In the genomic region with DNA sequence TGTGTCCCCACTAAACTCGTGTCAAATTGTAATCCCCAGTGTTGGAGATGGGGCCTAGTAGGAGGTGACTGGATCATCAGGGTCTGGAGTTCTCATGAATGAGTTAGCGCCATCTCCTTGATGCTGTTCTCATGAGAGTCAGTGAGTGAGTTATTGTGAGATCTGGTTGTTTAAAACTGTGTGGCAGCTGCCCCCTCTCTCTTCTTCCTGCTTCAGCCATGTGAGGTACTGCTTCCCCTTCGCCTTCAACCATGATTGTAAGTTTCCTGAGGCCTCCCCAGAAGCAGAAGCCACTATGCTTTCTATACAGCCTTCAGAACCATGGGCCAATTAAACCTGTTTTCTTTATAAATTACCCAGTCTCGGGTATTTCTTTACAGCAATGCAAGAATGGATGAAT, we compare ENCODE assay signal across 16 cellular contexts. TPM values are rescaled to one million over a fixed set of nuclear protein-coding genes. Genes with fewer than 3 reads are reported as not detected.
A peak's percentile ranks its signal among the peaks of the same experiment; 100 is the strongest.
DNase-seq lines count a peak whose midpoint lies in the region; ATAC-seq and TF ChIP-seq lines count a peak whose summit lies in the region.
"Had no signal": no experiment of that assay in that cellular context is flagged by ENCODE, and none has a peak within 500 bp of the region (broad histone marks: within the 10 kb centered on the region; RNA-seq: fewer than 3 reads in every experiment).

No MANE protein-coding gene starts in this region.

- H3K4me3 ChIP-seq in upper lobe of left lung (no peak overlapping the region), gastrocnemius medialis (no peak overlapping the region)
- H3K4me3 ChIP-seq: MG63, transverse colon had no signal

- no peak overlapping the region for H3K4me3 Mint-ChIP-seq in H9
- H3K4me3 Mint-ChIP-seq in stimulated activated naive B cell treated with anti-CD40 and anti-IgM and Interleukin-4, amounts not matched to agents 10 μg/mL and 1 μg/mL and 100 μg/mL, for 72 hours = peak overlapping the region; percentile 49 to 57
- H3K4me3 Mint-ChIP-seq: effector memory CD8-positive, alpha-beta T cell; nephron had no signal

- H3K56ac ChIP-seq in H9 (ENCODE audit: insufficient read length, low read depth, low read length) = no peak overlapping the region

- H3K27me3 Mint-ChIP-seq in H9 (ENCODE audit: low read depth) = no peaks in the 10 kb centered on the region
- H3K27me3 Mint-ChIP-seq in stimulated activated naive B cell treated with anti-CD40 and anti-IgM and Interleukin-4, amounts not matched to agents 10 μg/mL and 1 μg/mL and 100 μg/mL, for 72 hours = no peaks in the 10 kb centered on the region
- H3K27me3 Mint-ChIP-seq: effector memory CD8-positive, alpha-beta T cell had no signal

- H3K23ac ChIP-seq in H9 (ENCODE audit: insufficient read length, low read depth, low read length) = no peak overlapping the region

- H2BK15ac ChIP-seq in H9 (ENCODE audit: low read depth, low read length) = no peak overlapping the region

- no peak overlapping the region for H3K9ac ChIP-seq in H9 (ENCODE audit: extremely low read depth, insufficient read length, low read length)

- H3K23me2 ChIP-seq in H9 (ENCODE audit: insufficient read length, low read depth, low read length, poor library complexity, severe bottlenecking) = no peaks in the 10 kb centered on the region

- no peaks in the 10 kb centered on the region for H3K36me3 Mint-ChIP-seq in H9 (ENCODE audit: insufficient read depth in 1 of 3, low read depth in 3 of 3)
- peaks cover 32 to 48% of the 10 kb centered on the region in 2 donors for H3K36me3 Mint-ChIP-seq in stimulated activated naive B cell treated with anti-CD40 and anti-IgM and Interleukin-4, amounts not matched to agents 10 μg/mL and 1 μg/mL and 100 μg/mL, for 72 hours

- DNase-seq in NOMO-1 treated with DMSO at 0.1 percent for 48 hours (lab: John Stamatoyannopoulos, UW; ENCODE audit: unreplicated experiment) (peak; percentile 6), NOMO-1 (lab: John Stamatoyannopoulos, UW; ENCODE audit: unreplicated experiment in 2 of 2) (no peak), H9 (no peak), DMS79 treated with DMSO at 0.1 percent for 48 hours (lab: John Stamatoyannopoulos, UW) (no peak), upper lobe of left lung (no peak), gastrocnemius medialis (no peak)
- DNase-seq in stimulated activated naive B cell treated with anti-CD40 and anti-IgM and Interleukin-4, amounts not matched to agents 10 μg/mL and 1 μg/mL and 100 μg/mL, for 72 hours = no peak
- DNase-seq: activated CD4-positive, alpha-beta T cell treated with anti-CD3 and anti-CD28 coated beads, Interleukin-2, amount 50 U/mL, for 48 hours; activated naive CD4-positive, alpha-beta T cell; effector memory CD8-positive, alpha-beta T cell; MG63; NCI-H446 treated with DMSO at 0.1 percent for 48 hours; T1000; transverse colon had no signal

- H3K79me2 ChIP-seq in H9 (ENCODE audit: insufficient read depth, low read length) = no peaks in the 10 kb centered on the region

- H3K4me1 ChIP-seq in H9 (ENCODE audit: insufficient read depth, low read length) (0 out of 2 replicates have a peak, but pooled peaks cover 3% of the 10 kb centered on the region), upper lobe of left lung (no peaks in the 10 kb centered on the region), gastrocnemius medialis (no peaks in the 10 kb centered on the region)

- peak overlapping the region in 2 of 3 experiments; percentile 16 to 54; a peak in 3 of 7 replicates for H3K27ac Mint-ChIP-seq in H9
- peak overlapping the region; percentile 88 for H3K27ac Mint-ChIP-seq in stimulated activated naive B cell treated with anti-CD40 and anti-IgM and Interleukin-4, amounts not matched to agents 10 μg/mL and 1 μg/mL and 100 μg/mL, for 72 hours
- H3K27ac Mint-ChIP-seq: effector memory CD8-positive, alpha-beta T cell; nephron had no signal

- TF ChIP-seq CTCF in H9 (conservative IDR thresholded peaks at IDR 0.05) = no peak
- no peak for TF ChIP-seq CTCF in upper lobe of left lung (IDR thresholded peaks at IDR 0.05)
- TF ChIP-seq CTCF in gastrocnemius medialis (IDR thresholded peaks at IDR 0.05 in 4 of 5, conservative IDR thresholded peaks at IDR 0.05 in 1 of 5) = no peak

- H2AFZ ChIP-seq in H9 (ENCODE audit: low read length) = no peak overlapping the region

- no peak overlapping the region for H2BK12ac ChIP-seq in H9 (ENCODE audit: insufficient read length, low read depth, low read length)

- H3K4me2 ChIP-seq in H9 (ENCODE audit: insufficient read depth, insufficient read length, low read length) = no peak overlapping the region

- in situ Hi-C loops in gastrocnemius medialis (cut with MboI; ENCODE audit: low sequenced_read_pairs in 4 of 4) = loop anchor here in 1 of 4 donors (25.0 kb wide), 1 partner anchor 825 kb away; no protein-coding TSS in a partner anchor

- peaks cover 9 to 12% of the 10 kb centered on the region in 2 experiments for H3K4me1 Mint-ChIP-seq in H9
- H3K4me1 Mint-ChIP-seq in stimulated activated naive B cell treated with anti-CD40 and anti-IgM and Interleukin-4, amounts not matched to agents 10 μg/mL and 1 μg/mL and 100 μg/mL, for 72 hours = peaks cover 36 to 70% of the 10 kb centered on the region in 2 donors
- H3K4me1 Mint-ChIP-seq: nephron had no signal

- no peak for TF ChIP-seq EP300 in upper lobe of left lung (IDR thresholded peaks at IDR 0.05)

- H2BK120ac ChIP-seq in H9 (ENCODE audit: low read depth, low read length, poor library complexity, severe bottlenecking) = no peak overlapping the region

- no peak overlapping the region for H4K91ac ChIP-seq in H9 (ENCODE audit: insufficient read length, low read depth, low read length)

- H3T11ph ChIP-seq in H9 (ENCODE audit: low read length) = no peak overlapping the region

- no peak overlapping the region for H3K14ac ChIP-seq in H9 (ENCODE audit: insufficient read depth, low read length)

- no peaks in the 10 kb centered on the region for H4K20me1 ChIP-seq in H9 (ENCODE audit: control insufficient read depth, insufficient read depth, insufficient read length)

- ATAC-seq in HG03460 (IDR thresholded peaks at IDR 0.05; ENCODE audit: unreplicated experiment) (peak; percentile 60), upper lobe of left lung (ENCODE audit: low FRiP score in 2 of 2) (no peak), gastrocnemius medialis (no peak)
- peak; percentile 73 to 76 for ATAC-seq in stimulated activated naive B cell treated with anti-CD40 and anti-IgM and Interleukin-4, amounts not matched to agents 10 μg/mL and 1 μg/mL and 100 μg/mL, for 72 hours (replicated peaks)
- ATAC-seq: effector memory CD8-positive, alpha-beta T cell had no signal

- H3K9me3 ChIP-seq in H9 (ENCODE audit: control insufficient read depth, low read depth, low read length) (no peaks in the 10 kb centered on the region), upper lobe of left lung (no peaks in the 10 kb centered on the region), gastrocnemius medialis (no peaks in the 10 kb centered on the region)
- H3K9me3 ChIP-seq: transverse colon had no signal

- no peak overlapping the region for H2BK5ac ChIP-seq in H9 (ENCODE audit: insufficient read length, low read length)

- H3K79me1 ChIP-seq in H9 (ENCODE audit: insufficient read depth, low read depth, low read length, poor library complexity, severe bottlenecking) = no peaks in the 10 kb centered on the region

- H2BK20ac ChIP-seq in H9 (ENCODE audit: low read depth, low read length, poor library complexity, severe bottlenecking) = no peak overlapping the region

- no peak for TF ChIP-seq POLR2A in upper lobe of left lung (IDR thresholded peaks at IDR 0.05)
- TF ChIP-seq POLR2A in gastrocnemius medialis (IDR thresholded peaks at IDR 0.05) = no peak

- H3K27me3 ChIP-seq in H9 (ENCODE audit: insufficient read depth, low read length) (no peaks in the 10 kb centered on the region), upper lobe of left lung (no peaks in the 10 kb centered on the region), gastrocnemius medialis (no peaks in the 10 kb centered on the region)
- H3K27me3 ChIP-seq: MG63, transverse colon had no signal

- H3K27ac ChIP-seq in H9 (ENCODE audit: insufficient read length, low read depth, low read length) (no peak overlapping the region), upper lobe of left lung (no peak overlapping the region), gastrocnemius medialis (no peak overlapping the region)
- H3K27ac ChIP-seq: transverse colon had no signal

- no peak overlapping the region for H3K18ac ChIP-seq in H9 (ENCODE audit: insufficient read length, low read depth, low read length)

- H3K4ac ChIP-seq in H9 (ENCODE audit: low read depth, low read length) = no peak overlapping the region

- intact Hi-C loops in gastrocnemius medialis (cut with DNase I; ENCODE audit: low total_unique reads) = no loop called here

- no peak overlapping the region for H2AK5ac ChIP-seq in H9 (ENCODE audit: insufficient read length, low read length)

- H4K5ac ChIP-seq in H9 (ENCODE audit: insufficient read length, low read depth, low read length) = no peak overlapping the region

- H3K36me3 ChIP-seq in upper lobe of left lung (no peaks in the 10 kb centered on the region), gastrocnemius medialis (no peaks in the 10 kb centered on the region)
- H3K36me3 ChIP-seq: MG63, transverse colon had no signal

- no peak overlapping the region for H4K8ac ChIP-seq in H9 (replicated peaks; ENCODE audit: insufficient read length, low read depth, low read length)

- no peaks in the 10 kb centered on the region; a peak in 1 of 5 replicates for H3K9me3 Mint-ChIP-seq in H9
- H3K9me3 Mint-ChIP-seq in stimulated activated naive B cell treated with anti-CD40 and anti-IgM and Interleukin-4, amounts not matched to agents 10 μg/mL and 1 μg/mL and 100 μg/mL, for 72 hours = peaks cover 0 to 2% of the 10 kb centered on the region in 2 donors
- H3K9me3 Mint-ChIP-seq: effector memory CD8-positive, alpha-beta T cell had no signal

- WGBS in H9 (ENCODE audit: extremely low coverage, insufficient read length, low lambda C conversion rate) = no CpG with 5 or more reads among the region's 4 CpGs
- 84 to 94% methylated on average over 4 of the region's 4 CpGs for WGBS in upper lobe of left lung, 2 donors

RNA-seq across cellular contexts. Expression of gene AP1S3, which starts 50.4 kb away (rescaled TPM):
- total RNA-seq in H9 (2021) (8.7 and 11.0 TPM in 2 replicates), upper lobe of left lung (10 to 100 TPM in 4 of 6 donors, 1 to 10 TPM in 2; 2.1 to 23.2 (median 11.5) TPM), gastrocnemius medialis (under 1 TPM in 1 of 4 donors, not detected in 3; 0.20 TPM)

Comparison
In these comparisons a context has a peak if more than half of its experiments do, and no peak if none do; other contexts are left out.
1. H3K4me3 Mint-ChIP-seq: peak in stimulated activated naive B cell treated with anti-CD40 and anti-IgM and Interleukin-4, amounts not matched to agents 10 μg/mL and 1 μg/mL and 100 μg/mL, for 72 hours (2 of 2); none in H9 (0 of 2).
2. ATAC-seq: peak in HG03460 (single experiment) and stimulated activated naive B cell treated with anti-CD40 and anti-IgM and Interleukin-4, amounts not matched to agents 10 μg/mL and 1 μg/mL and 100 μg/mL, for 72 hours (2 of 2); none in upper lobe of left lung (0 of 2) and gastrocnemius medialis (0 of 2).